In the genomic region with DNA sequence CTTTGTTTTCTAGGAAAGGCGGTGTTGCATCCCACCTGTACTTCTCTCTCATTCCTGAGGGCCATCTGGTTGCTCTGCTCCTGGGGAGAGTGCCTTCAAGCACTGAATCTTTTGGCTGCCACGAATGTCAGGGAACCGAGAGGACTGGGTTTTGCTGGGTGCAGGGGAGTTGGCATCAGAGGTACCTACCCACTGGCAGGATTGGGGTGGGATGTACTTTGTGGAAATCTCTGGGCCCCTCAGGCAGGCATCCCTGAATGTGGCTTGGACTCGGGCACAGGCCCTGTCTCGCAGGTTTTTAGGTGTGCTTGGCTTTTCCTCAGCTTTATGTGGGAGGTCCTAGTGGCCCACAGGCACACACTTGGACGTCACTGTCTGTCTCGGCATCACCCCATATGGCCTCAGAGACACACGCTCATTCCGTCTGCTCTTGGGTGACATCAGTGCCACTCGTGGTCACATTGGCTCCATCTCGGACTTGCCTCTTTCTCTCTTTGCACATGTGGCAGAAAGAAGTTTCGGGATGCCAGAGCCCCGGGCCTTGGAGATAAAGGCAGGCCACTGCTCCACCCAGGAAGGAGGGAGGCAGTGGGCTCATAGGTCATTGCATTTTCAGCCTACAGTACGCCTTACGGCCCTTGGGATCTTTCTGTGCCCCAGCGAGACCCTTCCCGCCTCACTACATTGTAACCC, we compare ENCODE assay signal across 30 cellular contexts.
"Had no signal": no experiment of that assay in that cellular context is flagged by ENCODE, and none has a peak within 500 bp of the region (broad histone marks: within the 10 kb centered on the region; RNA-seq: fewer than 3 reads in every experiment).

No MANE protein-coding gene starts in this region.

- H3K4me3 ChIP-seq: MG63, Peyer's patch, SJCRH30, SK-N-MC had no signal

- H3K27me3 ChIP-seq: MG63, Peyer's patch, SJCRH30 had no signal

- ATAC-seq: PC-3, SK-N-SH treated with all-trans-retinoic acid at 6 μM for 48 hours had no signal

- H3K27ac ChIP-seq: Peyer's patch, SJCRH30, SK-N-MC had no signal

- DNase-seq: Kasumi-1, KG1, MG63, NCI-H1048, NCI-H1092 treated with DMSO at 0.1 percent for 48 hours, NCI-H1417, NCI-H1436, NCI-H146, NCI-H1694, NCI-H187, NCI-H1930, NCI-H2029 treated with DMSO at 0.1 percent for 48 hours, NCI-H2081 treated with DMSO at 0.1 percent for 48 hours, NCI-H2107, NCI-H2171, NCI-H226, NCI-H446 treated with DMSO at 0.1 percent for 48 hours, NCI-H510A, NCI-H524, NCI-H526, NCI-H69, OCI-M1, PC-3, Peyer's patch, RPMI8226, SHP77, SIG-M5, SJCRH30 had no signal

- H3K4me1 ChIP-seq: Peyer's patch, SJCRH30 had no signal

- H3K9me3 ChIP-seq: MG63, SJCRH30 had no signal

- H3K36me3 ChIP-seq: MG63, Peyer's patch, SJCRH30 had no signal
